In the genomic region with DNA sequence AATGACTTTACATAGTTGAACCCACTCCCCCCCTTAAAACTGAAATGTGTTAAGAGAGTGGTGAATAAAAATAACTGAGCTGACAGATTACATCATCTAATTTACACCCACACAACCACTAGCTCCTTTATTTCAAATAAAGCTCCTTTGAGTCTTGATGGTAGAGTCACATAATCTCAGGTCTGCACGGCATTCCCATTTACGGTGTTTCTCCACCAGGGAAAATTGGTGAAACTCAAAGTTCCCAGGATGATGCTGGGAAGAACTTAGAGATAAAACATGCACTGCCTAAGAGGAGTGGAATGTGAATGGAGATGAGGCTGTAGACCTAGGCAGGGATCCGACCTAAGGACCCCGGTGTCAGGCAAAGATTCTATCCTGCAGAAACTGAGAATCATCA, we compare ENCODE assay signal across 24 cellular contexts.
DNase-seq lines count a peak whose midpoint lies in the region; TF ChIP-seq lines count a peak whose summit lies in the region.
"Had no signal": no experiment of that assay in that cellular context is flagged by ENCODE, and none has a peak within 500 bp of the region (broad histone marks: within the 10 kb centered on the region; RNA-seq: fewer than 3 reads in every experiment).

No MANE protein-coding gene starts in this region.

- DNase-seq in Daoy (ENCODE audit: low read depth) (peak; percentile 68), M059J (ENCODE audit: low read depth) (peak; percentile 78), endodermal cell (no peak), myocyte (ENCODE audit: low read depth) (peak; percentile 33), progenitor cell of endocrine pancreas (ENCODE audit: low spot score, unreplicated experiment) (no peak), nephron progenitor cell (no peak)
- DNase-seq in activated CD4-positive, alpha-beta T cell treated with anti-CD3 and anti-CD28 coated beads, Interleukin-2, amount 50 U/mL, for 4 hours: no peak
- DNase-seq in stimulated activated CD4-positive, alpha-beta T cell treated with anti-CD3 and anti-CD28 coated beads, Interleukin-1b, Interleukin-23, amount 100 ng/mL, for 48 hours: no peak
- DNase-seq: activated CD4-positive, alpha-beta T cell treated with anti-CD3 and anti-CD28 coated beads for 48 hours; activated gamma-delta T cell treated with Interleukin-2 at 50 U/mL for 16 hours; activated T-cell treated with anti-CD3 and anti-CD28 coated beads, Interleukin-2, amount 50 U/mL, for 1 hour; CD8-positive, alpha-beta T cell; left colon; naive B cell; NCI-H1417 treated with DMSO at 0.1 percent for 48 hours; NCI-H2081; NCI-H446 treated with DMSO at 0.1 percent for 48 hours; NCI-H82 had no signal

- H3K27ac ChIP-seq in endodermal cell (ENCODE audit: low read depth, low read length): no peak overlapping the region
- H3K27ac ChIP-seq: A549, RWPE1, SK-N-MC had no signal

- no peaks in the 10 kb centered on the region for H3K4me1 ChIP-seq in endodermal cell (ENCODE audit: control insufficient read depth, insufficient read depth, low read length)
- H3K4me1 ChIP-seq: A549 had no signal

- H3K4me3 Mint-ChIP-seq in endodermal cell (no peak overlapping the region), progenitor cell of endocrine pancreas (ENCODE audit: low read depth) (no peak overlapping the region), nephron progenitor cell (no peak overlapping the region)
- H3K4me3 Mint-ChIP-seq: CD8-positive, alpha-beta T cell; memory B cell; naive B cell; stimulated activated naive CD8-positive, alpha-beta T cell treated with anti-CD3 and anti-CD28 coated beads, Interleukin-15, Interleukin-2, amounts not matched to agents 100 ng/mL and 50 ng/mL, for 24 hours had no signal

- H3K9me3 ChIP-seq in endodermal cell (ENCODE audit: control insufficient read depth, low read length): peaks cover 2% of the 10 kb centered on the region
- H3K9me3 ChIP-seq: A549 had no signal

- 88% methylated on average over 4 of the region's 4 CpGs; no CpG with 5 or more reads in 1 of the 2 experiments for WGBS in endodermal cell (ENCODE audit: insufficient coverage in 1 of 2, insufficient read length in 1 of 2), 2 experiments

- no peak overlapping the region for H3K9ac ChIP-seq in endodermal cell (ENCODE audit: extremely low read depth, low read length, poor library complexity, severe bottlenecking)

- H3K36me3 Mint-ChIP-seq in endodermal cell (ENCODE audit: low read depth): no peaks in the 10 kb centered on the region
- no peaks in the 10 kb centered on the region for H3K36me3 Mint-ChIP-seq in progenitor cell of endocrine pancreas (ENCODE audit: insufficient read depth)
- H3K36me3 Mint-ChIP-seq in nephron progenitor cell (ENCODE audit: low read depth): no peaks in the 10 kb centered on the region
- H3K36me3 Mint-ChIP-seq: brain; CD8-positive, alpha-beta T cell; naive B cell had no signal

- H3K4me1 Mint-ChIP-seq in endodermal cell: no peaks in the 10 kb centered on the region
- no peaks in the 10 kb centered on the region for H3K4me1 Mint-ChIP-seq in progenitor cell of endocrine pancreas (ENCODE audit: low read depth)
- H3K4me1 Mint-ChIP-seq in nephron progenitor cell: no peaks in the 10 kb centered on the region
- H3K4me1 Mint-ChIP-seq: memory B cell, naive B cell had no signal

- no peak overlapping the region for H3K4me3 ChIP-seq in endodermal cell (ENCODE audit: low read length)
- H3K4me3 ChIP-seq: A549, SK-N-MC had no signal

- H3K36me3 ChIP-seq in endodermal cell (ENCODE audit: control insufficient read depth, insufficient read depth, low read length): no peaks in the 10 kb centered on the region

- H3K27me3 ChIP-seq in endodermal cell (ENCODE audit: control insufficient read depth, insufficient read depth, low read length, poor library complexity, severe bottlenecking): no peaks in the 10 kb centered on the region

- peaks cover 2% of the 10 kb centered on the region for H3K9me3 Mint-ChIP-seq in endodermal cell
- H3K9me3 Mint-ChIP-seq in progenitor cell of endocrine pancreas (ENCODE audit: low read depth): no peaks in the 10 kb centered on the region
- H3K9me3 Mint-ChIP-seq in nephron progenitor cell: peaks cover under 1% of the 10 kb centered on the region
- H3K9me3 Mint-ChIP-seq: stimulated activated naive CD8-positive, alpha-beta T cell treated with anti-CD3 and anti-CD28 coated beads, Interleukin-15, Interleukin-2, amounts not matched to agents 100 ng/mL and 50 ng/mL, for 24 hours had no signal

- H3K27ac Mint-ChIP-seq in endodermal cell: no peak overlapping the region
- no peak overlapping the region for H3K27ac Mint-ChIP-seq in progenitor cell of endocrine pancreas
- no peak overlapping the region for H3K27ac Mint-ChIP-seq in nephron progenitor cell
- H3K27ac Mint-ChIP-seq: brain; CD8-positive, alpha-beta T cell; memory B cell; naive B cell; stimulated activated naive CD8-positive, alpha-beta T cell treated with anti-CD3 and anti-CD28 coated beads, Interleukin-15, Interleukin-2, amounts not matched to agents 100 ng/mL and 50 ng/mL, for 24 hours had no signal

- TF ChIP-seq CTCF in endodermal cell (conservative IDR thresholded peaks at IDR 0.05): peak; percentile 26
- no peak for TF ChIP-seq CTCF in progenitor cell of endocrine pancreas (IDR thresholded peaks at IDR 0.05; ENCODE audit: unreplicated experiment)
- TF ChIP-seq CTCF in nephron progenitor cell (IDR thresholded peaks at IDR 0.05): no peak

- no peaks in the 10 kb centered on the region for H3K27me3 Mint-ChIP-seq in endodermal cell (ENCODE audit: insufficient read depth)
- H3K27me3 Mint-ChIP-seq in progenitor cell of endocrine pancreas: no peaks in the 10 kb centered on the region
- peaks cover 6% of the 10 kb centered on the region for H3K27me3 Mint-ChIP-seq in nephron progenitor cell (ENCODE audit: low read depth, poor library complexity)
- H3K27me3 Mint-ChIP-seq: memory B cell; stimulated activated naive CD8-positive, alpha-beta T cell treated with anti-CD3 and anti-CD28 coated beads, Interleukin-15, Interleukin-2, amounts not matched to agents 100 ng/mL and 50 ng/mL, for 24 hours had no signal

Comparison
In these comparisons a context has a peak if more than half of its experiments do, and no peak if none do; other contexts are left out.
1. DNase-seq: peak in Daoy (single experiment), M059J (single experiment) and myocyte (single experiment); none in endodermal cell (single experiment), progenitor cell of endocrine pancreas (single experiment), activated CD4-positive, alpha-beta T cell treated with anti-CD3 and anti-CD28 coated beads, Interleukin-2, amount 50 U/mL, for 4 hours (0 of 2), nephron progenitor cell (single experiment) and stimulated activated CD4-positive, alpha-beta T cell treated with anti-CD3 and anti-CD28 coated beads, Interleukin-1b, Interleukin-23, amount 100 ng/mL, for 48 hours (single experiment).